Comparison of ENCODE assay signal across 8 cellular contexts in the genomic region with DNA sequence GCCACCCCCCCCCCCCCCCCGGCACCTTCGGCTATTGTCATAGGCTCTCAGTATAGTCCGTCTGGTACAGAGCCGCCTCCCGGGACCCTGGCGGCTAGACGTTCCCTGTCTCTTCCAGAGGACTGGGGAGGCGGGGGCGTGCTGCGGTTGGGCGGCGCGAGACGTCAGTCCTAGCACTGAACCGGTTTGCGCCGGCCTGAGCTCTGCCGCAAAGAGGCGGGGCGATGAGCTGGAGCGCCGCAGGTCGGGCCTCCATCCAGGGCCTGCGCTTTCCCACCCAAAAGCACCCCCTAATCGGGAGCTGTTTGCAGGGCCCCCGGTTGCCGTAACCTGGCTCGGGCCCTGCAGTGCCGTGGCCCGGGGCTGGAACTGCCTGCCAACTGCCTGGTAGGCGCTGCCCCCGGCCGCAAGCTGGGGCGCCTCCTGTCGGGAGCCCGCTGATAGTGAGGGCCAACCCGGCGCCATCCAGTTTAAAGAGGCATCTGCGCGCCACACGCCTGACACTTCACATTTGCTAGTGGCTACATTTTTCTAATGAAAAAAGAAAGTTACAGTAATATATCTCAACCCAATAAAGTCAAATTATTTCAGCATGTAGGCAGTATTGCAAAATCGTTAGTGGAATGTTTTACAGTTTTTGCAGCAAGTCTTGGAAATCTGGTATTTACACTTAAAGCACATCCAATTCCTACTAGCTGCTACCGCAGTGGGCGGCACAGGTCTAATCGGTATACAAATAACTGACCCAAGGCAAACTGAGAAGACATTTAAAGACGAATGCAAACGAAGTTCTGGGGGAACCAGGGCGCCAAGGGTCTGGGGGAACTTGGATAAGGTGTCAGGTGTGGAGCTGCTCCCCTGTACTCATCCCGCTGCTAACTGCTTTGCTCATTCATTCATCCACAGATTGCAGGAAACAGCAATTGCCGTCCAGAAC. TPM values are rescaled to one million over a fixed set of nuclear protein-coding genes. Genes with fewer than 3 reads are reported as not detected.
DNase-seq lines count a peak whose midpoint lies in the region; ATAC-seq and TF ChIP-seq lines count a peak whose summit lies in the region.

No MANE protein-coding gene starts in this region.

- H3K27me3 ChIP-seq in GM23248 (replicated peaks; ENCODE audit: insufficient read depth) (no peaks in the 10 kb centered on the region), trophoblast cell (ENCODE audit: insufficient read depth, low read length) (no peaks in the 10 kb centered on the region), upper lobe of left lung (no peaks in the 10 kb centered on the region)

- peak overlapping the region; percentile 96 for H4K8ac ChIP-seq in trophoblast cell (ENCODE audit: low read depth, low read length)

- no peaks in the 10 kb centered on the region for H3K36me3 ChIP-seq in GM23248 (ENCODE audit: low read depth)
- peaks cover 2 to 4% of the 10 kb centered on the region in 2 experiments for H3K36me3 ChIP-seq in trophoblast cell (ENCODE audit: control insufficient read depth in 1 of 2, insufficient read depth in 2 of 2, low read length in 2 of 2)
- H3K36me3 ChIP-seq in upper lobe of left lung = peaks cover 0 to 3% (median 0%) of the 10 kb centered on the region in 4 donors

- ATAC-seq in upper lobe of left lung (ENCODE audit: low FRiP score in 2 of 2) = peak; percentile 94 to 99

- H3K27ac ChIP-seq in GM23248 (peak overlapping the region; percentile 99), trophoblast cell (ENCODE audit: low read depth, low read length) (peak overlapping the region; percentile 98), upper lobe of left lung (peak overlapping the region; percentile 92 to 100 (median 100))

- intact Hi-C loops in activated naive CD4-positive, alpha-beta T cell treated with anti-CD3 and anti-CD28 coated beads for 36 hours (cut with micrococcal nuclease) = loop anchor here (1.0 to 5.0 kb wide), 12 partner anchors 9 to 889 kb away; a partner anchor contains a TSS
- intact Hi-C loops in head of caudate nucleus (cut with DNase I) = loop anchor here (5.0 kb wide), 1 partner anchor 36 kb away; no protein-coding TSS in a partner anchor

- peak overlapping the region; percentile 96 for H4K12ac ChIP-seq in trophoblast cell (ENCODE audit: low read depth, low read length)

- peak overlapping the region; percentile 86 for H3K14ac ChIP-seq in trophoblast cell (ENCODE audit: low read length)

- peak overlapping the region; percentile 91 for H4K91ac ChIP-seq in trophoblast cell (ENCODE audit: low read depth, low read length)

- H3K79me2 ChIP-seq in GM23248 (ENCODE audit: insufficient read depth) (peaks cover 41% of the 10 kb centered on the region), trophoblast cell (ENCODE audit: control insufficient read depth, insufficient read depth, low read length, poor library complexity) (peaks cover 28% of the 10 kb centered on the region)

- WGBS in GM23248 (ENCODE audit: low coverage in 1 of 2, low lambda C conversion rate in 2 of 2, missing lambda C conversion rate in 2 of 2), 2 experiments = 2 to 3% methylated on average over 40 to 48 of the region's 50 CpGs
- no CpG with 5 or more reads among the region's 50 CpGs for WGBS in trophoblast cell (ENCODE audit: extremely low coverage, insufficient coverage, insufficient read length)
- 5 to 12% methylated on average over 12 to 22 of the region's 50 CpGs for WGBS in upper lobe of left lung, 2 donors

- H3K79me1 ChIP-seq in trophoblast cell (ENCODE audit: low read length) = peaks cover 12% of the 10 kb centered on the region

- H3K9ac ChIP-seq in GM23248 (peak overlapping the region; percentile 96), trophoblast cell (ENCODE audit: low read length) (peak overlapping the region; percentile 92)

- peak; percentile 99 for DNase-seq in ELR (ENCODE audit: low read depth)
- DNase-seq in GM23248 = peak; percentile 100
- DNase-seq in SHP77 (lab: John Stamatoyannopoulos, UW) = peak; percentile 100
- peak; percentile 98 for DNase-seq in activated naive CD4-positive, alpha-beta T cell treated with anti-CD3 and anti-CD28 coated beads for 36 hours
- peak; percentile 94 to 100 (median 99) for DNase-seq in head of caudate nucleus
- peak; percentile 98 to 99 for DNase-seq in trophoblast cell
- peak; percentile 86 to 98 for DNase-seq in upper lobe of left lung

- peaks cover 11% of the 10 kb centered on the region for H4K20me1 ChIP-seq in GM23248 (ENCODE audit: insufficient read depth)

- H3K4me2 ChIP-seq in GM23248 (ENCODE audit: unreplicated experiment) (peak overlapping the region; percentile 92), trophoblast cell (ENCODE audit: low read length) (peak overlapping the region; percentile 79)

- peak overlapping the region; percentile 88 for H2BK120ac ChIP-seq in trophoblast cell (ENCODE audit: insufficient read depth, low read length, poor library complexity)

- no peak overlapping the region for H3K23ac ChIP-seq in trophoblast cell (ENCODE audit: low read length)

- peak overlapping the region; percentile 96 for H2BK5ac ChIP-seq in trophoblast cell (ENCODE audit: low read depth, low read length, poor library complexity)

- TF ChIP-seq POLR2A in upper lobe of left lung (IDR thresholded peaks at IDR 0.05) = peak in 3 of 4 donors; percentile 54 to 67 (median 57)

- H2AFZ ChIP-seq in GM23248 = peak overlapping the region; percentile 80
- H2AFZ ChIP-seq in trophoblast cell (ENCODE audit: insufficient read depth, low read length, poor library complexity) = peak overlapping the region; percentile 80

- H3K4me3 Mint-ChIP-seq in activated naive CD4-positive, alpha-beta T cell treated with anti-CD3 and anti-CD28 coated beads for 36 hours = peak overlapping the region; percentile 76

- peak overlapping the region; percentile 71 for H3K4ac ChIP-seq in trophoblast cell (ENCODE audit: low read depth, low read length)

- H3K36me3 Mint-ChIP-seq in activated naive CD4-positive, alpha-beta T cell treated with anti-CD3 and anti-CD28 coated beads for 36 hours (ENCODE audit: low read depth) = peaks cover 10% of the 10 kb centered on the region

- H3K9me3 ChIP-seq in GM23248 (ENCODE audit: low read depth) (no peaks in the 10 kb centered on the region), trophoblast cell (ENCODE audit: insufficient read depth, low read depth, low read length) (peaks cover 2% of the 10 kb centered on the region), upper lobe of left lung (no peaks in the 10 kb centered on the region)

- H2AK5ac ChIP-seq in trophoblast cell (ENCODE audit: low read length) = no peak overlapping the region

- CTCF ChIA-PET in activated naive CD4-positive, alpha-beta T cell treated with anti-CD3 and anti-CD28 coated beads for 36 hours (lab: Charles Lee) = interaction anchor here (0.6 to 2.7 kb wide), 16 partner anchors 9 to 331 kb away, joined by 3 to 25 read pairs (median 4); no protein-coding TSS in a partner anchor

- H3K4me1 Mint-ChIP-seq in activated naive CD4-positive, alpha-beta T cell treated with anti-CD3 and anti-CD28 coated beads for 36 hours (ENCODE audit: low read depth) = peaks cover 28% of the 10 kb centered on the region

- H2BK12ac ChIP-seq in trophoblast cell (ENCODE audit: low read length) = no peak overlapping the region

- H3K4me3 ChIP-seq in GM23248 = peak overlapping the region; percentile 80
- peak overlapping the region; percentile 78 for H3K4me3 ChIP-seq in trophoblast cell (ENCODE audit: low read depth, low read length)
- peak overlapping the region; percentile 53 to 98 (median 74) for H3K4me3 ChIP-seq in upper lobe of left lung

- H3K4me1 ChIP-seq in GM23248 (ENCODE audit: insufficient read depth) (peaks cover 21% of the 10 kb centered on the region), trophoblast cell (ENCODE audit: control insufficient read depth in 1 of 2, insufficient read depth in 2 of 2, low read length in 2 of 2) (peaks cover 5 to 7% of the 10 kb centered on the region in 2 experiments), upper lobe of left lung (peaks cover 24 to 39% (median 35%) of the 10 kb centered on the region in 4 donors)

- TF ChIP-seq CTCF in LNCAP (IDR thresholded peaks at IDR 0.05) = peak; percentile 94
- peak; percentile 84 to 96 (median 92) for TF ChIP-seq CTCF in upper lobe of left lung (IDR thresholded peaks at IDR 0.05)

- peak overlapping the region; percentile 96 for H3K18ac ChIP-seq in trophoblast cell (ENCODE audit: low read length)

- H3F3A ChIP-seq in GM23248 (ENCODE audit: insufficient read depth) = peaks cover 27% of the 10 kb centered on the region

- H3K9me3 Mint-ChIP-seq in activated naive CD4-positive, alpha-beta T cell treated with anti-CD3 and anti-CD28 coated beads for 36 hours = no peaks in the 10 kb centered on the region

- H3K9me2 ChIP-seq in GM23248 (ENCODE audit: insufficient read depth) = no peaks in the 10 kb centered on the region

- peak overlapping the region; percentile 95 for H3K27ac Mint-ChIP-seq in activated naive CD4-positive, alpha-beta T cell treated with anti-CD3 and anti-CD28 coated beads for 36 hours

- H3K27me3 Mint-ChIP-seq in activated naive CD4-positive, alpha-beta T cell treated with anti-CD3 and anti-CD28 coated beads for 36 hours (ENCODE audit: low read depth) = no peaks in the 10 kb centered on the region

- TF ChIP-seq EP300 in upper lobe of left lung (IDR thresholded peaks at IDR 0.05) = peak in 1 of 4 donors; percentile 11

- in situ Hi-C loops in GM23248 (cut with MboI) = no loop called here

RNA-seq across cellular contexts. Expression of a gene that starts 0.8 kb away (rescaled TPM):
- 154 and 161 TPM in 2 replicates for total RNA-seq in GM23248 (2014; rRNA removed; shearing (Covaris generic))
- polyA plus RNA-seq in GM23248 (2016; fragmentation: Nextera tagmentation; extraction: Ambion mirVana) = 70.6 and 75.1 TPM in 2 replicates
- 100 to 1,000 TPM; 140 to 144 TPM for total RNA-seq in activated naive CD4-positive, alpha-beta T cell treated with anti-CD3 and anti-CD28 coated beads for 36 hours
- 114 and 115 TPM in 2 replicates for polyA plus RNA-seq in trophoblast cell (2013)
- 100 to 1,000 TPM; 134 to 302 (median 177) TPM for total RNA-seq in upper lobe of left lung

Comparison
In these comparisons a context has a peak if more than half of its experiments do, and no peak if none do; other contexts are left out.
1. Peak in every context shown above with its lines: DNase-seq, ATAC-seq, H3K4me3 ChIP-seq and H3K27ac ChIP-seq.